ENCODE assay signal across 13 cellular contexts in genomic region chr10:71638577-71639411, GRCh38.
DNase-seq lines count a peak whose midpoint lies in the region; ATAC-seq and TF ChIP-seq lines count a peak whose summit lies in the region.
"Had no signal": no experiment of that assay in that cellular context is flagged by ENCODE, and none has a peak within 500 bp of the region (broad histone marks: within the 10 kb centered on the region; RNA-seq: fewer than 3 reads in every experiment).

No MANE protein-coding gene starts in this region.

- no peak overlapping the region for H2AFZ ChIP-seq in trophoblast cell (ENCODE audit: insufficient read depth, low read length, poor library complexity)

- H3K4me3 ChIP-seq in BLaER1, result peak overlapping the region; percentile 27; the same call in 1 of the 2 replicates
- no peak overlapping the region for H3K4me3 ChIP-seq in body of pancreas
- H3K4me3 ChIP-seq in mucosa of stomach (ENCODE audit: low read length), result no peak overlapping the region
- no peak overlapping the region for H3K4me3 ChIP-seq in trophoblast cell (ENCODE audit: low read depth, low read length)
- H3K4me3 ChIP-seq: cardiac muscle cell had no signal

- H2BK5ac ChIP-seq in trophoblast cell (ENCODE audit: low read depth, low read length, poor library complexity), result no peak overlapping the region

- H4K91ac ChIP-seq in trophoblast cell (ENCODE audit: low read depth, low read length), result no peak overlapping the region

- intact Hi-C loops in body of pancreas (cut with DNase I), result no loop called here

- no peak for TF ChIP-seq CTCF in body of pancreas (IDR thresholded peaks at IDR 0.05)

- no peaks in the 10 kb centered on the region for H4K20me1 ChIP-seq in BLaER1

- peaks cover 2% of the 10 kb centered on the region for H3K79me2 ChIP-seq in trophoblast cell (ENCODE audit: control insufficient read depth, insufficient read depth, low read length, poor library complexity)

- no peak overlapping the region for H2AK5ac ChIP-seq in trophoblast cell (ENCODE audit: low read length)

- H3K18ac ChIP-seq in trophoblast cell (ENCODE audit: low read length), result no peak overlapping the region

- H3K4ac ChIP-seq in trophoblast cell (ENCODE audit: low read depth, low read length), result no peak overlapping the region

- DNase-seq in HuH-7 (ENCODE audit: low spot score) (peak; percentile 47), body of pancreas (peak; percentile 34 to 76 (median 43)), GM19238 (ENCODE audit: insufficient read length, low spot score) (no peak), trophoblast cell (no peak)
- DNase-seq: activated CD4-positive, alpha-beta T cell treated with anti-CD3 and anti-CD28 coated beads for 36 hours; NCI-H226; stimulated activated CD4-positive, alpha-beta T cell treated with anti-CD3 and anti-CD28 coated beads, Interleukin-4, amount 100 ng/mL, for 24 hours; substantia nigra had no signal

- no peaks in the 10 kb centered on the region for H3K27me3 ChIP-seq in BLaER1
- no peaks in the 10 kb centered on the region for H3K27me3 ChIP-seq in body of pancreas
- H3K27me3 ChIP-seq in mucosa of stomach (ENCODE audit: control insufficient read depth, insufficient read depth, low read length), result no peaks in the 10 kb centered on the region
- no peaks in the 10 kb centered on the region for H3K27me3 ChIP-seq in trophoblast cell (ENCODE audit: insufficient read depth, low read length)

- no peak overlapping the region for H3K14ac ChIP-seq in trophoblast cell (ENCODE audit: low read length)

- H3K4me2 ChIP-seq in BLaER1 (peak overlapping the region; percentile 93), trophoblast cell (ENCODE audit: low read length) (no peak overlapping the region)

- WGBS in body of pancreas, 2 donors, result 30 to 37% methylated on average over 19 to 23 of the region's 23 CpGs
- no CpG with 5 or more reads among the region's 23 CpGs for WGBS in trophoblast cell (ENCODE audit: extremely low coverage, insufficient coverage, insufficient read length)

- no peak overlapping the region for H2BK12ac ChIP-seq in trophoblast cell (ENCODE audit: low read length)

- H3K27ac ChIP-seq in BLaER1 (peak overlapping the region; percentile 64), body of pancreas (peak overlapping the region in 1 of 4 donors; percentile 16), trophoblast cell (ENCODE audit: low read depth, low read length) (no peak overlapping the region)
- H3K27ac ChIP-seq: cardiac muscle cell had no signal

- H3K9me3 ChIP-seq in BLaER1, result no peaks in the 10 kb centered on the region
- no peaks in the 10 kb centered on the region for H3K9me3 ChIP-seq in body of pancreas
- no peaks in the 10 kb centered on the region for H3K9me3 ChIP-seq in mucosa of stomach (ENCODE audit: control insufficient read depth, low read length)
- peaks cover 2% of the 10 kb centered on the region for H3K9me3 ChIP-seq in trophoblast cell (ENCODE audit: insufficient read depth, low read depth, low read length)

- no peak overlapping the region for H4K12ac ChIP-seq in trophoblast cell (ENCODE audit: low read depth, low read length)

- no peak overlapping the region for H3K23ac ChIP-seq in trophoblast cell (ENCODE audit: low read length)

- H4K8ac ChIP-seq in trophoblast cell (ENCODE audit: low read depth, low read length), result no peak overlapping the region

- no peak for TF ChIP-seq POLR2A in body of pancreas (IDR thresholded peaks at IDR 0.05)

- ATAC-seq in body of pancreas (peak; percentile 23), GM21390 (IDR thresholded peaks at IDR 0.05; ENCODE audit: unreplicated experiment) (no peak), HG03039 (IDR thresholded peaks at IDR 0.05; ENCODE audit: unreplicated experiment) (no peak)
- ATAC-seq: activated CD4-positive, alpha-beta T cell treated with anti-CD3 and anti-CD28 coated beads for 36 hours had no signal

- H3K79me1 ChIP-seq in trophoblast cell (ENCODE audit: low read length), result no peaks in the 10 kb centered on the region

- H2BK120ac ChIP-seq in trophoblast cell (ENCODE audit: insufficient read depth, low read length, poor library complexity), result no peak overlapping the region

- H3K9ac ChIP-seq in BLaER1, result peak overlapping the region; percentile 70; the same call in 1 of the 2 replicates
- peak overlapping the region; percentile 53 for H3K9ac ChIP-seq in mucosa of stomach (ENCODE audit: low read length)
- no peak overlapping the region for H3K9ac ChIP-seq in trophoblast cell (ENCODE audit: low read length)

- H3K4me1 ChIP-seq in BLaER1 (peaks cover 96% of the 10 kb centered on the region), body of pancreas (peaks cover 34% of the 10 kb centered on the region), mucosa of stomach (ENCODE audit: control insufficient read depth, insufficient read depth, low read length) (peaks cover 63% of the 10 kb centered on the region), trophoblast cell (ENCODE audit: control insufficient read depth in 1 of 2, insufficient read depth in 2 of 2, low read length in 2 of 2) (peaks cover 2 to 4% of the 10 kb centered on the region in 2 experiments)

- H3K36me3 ChIP-seq in BLaER1 (no peaks in the 10 kb centered on the region), body of pancreas (replicated peaks in 1 of 2; ENCODE audit: insufficient read depth in 1 of 2, low read depth in 2 of 2) (no peaks in the 10 kb centered on the region), mucosa of stomach (ENCODE audit: control insufficient read depth, insufficient read depth, low read length) (no peaks in the 10 kb centered on the region), trophoblast cell (ENCODE audit: control insufficient read depth in 1 of 2, insufficient read depth in 2 of 2, low read length in 2 of 2) (no peaks in the 10 kb centered on the region)
- H3K36me3 ChIP-seq: cardiac muscle cell had no signal

Comparison
In these comparisons a context has a peak if more than half of its experiments do, and no peak if none do; other contexts are left out.
1. DNase-seq: peak in HuH-7 (single experiment) and body of pancreas (4 of 4); none in GM19238 (single experiment) and trophoblast cell (0 of 2).